Comparison of ENCODE assay signal across 28 cellular contexts in genomic region chr4:52105276-52105675, GRCh38. TPM values are rescaled to one million over a fixed set of nuclear protein-coding genes. Genes with fewer than 3 reads are reported as not detected.
"Had no signal": no experiment of that assay in that cellular context is flagged by ENCODE, and none has a peak within 500 bp of the region (broad histone marks: within the 10 kb centered on the region; RNA-seq: fewer than 3 reads in every experiment).

No MANE protein-coding gene starts in this region.

- H3K27ac Mint-ChIP-seq: memory B cell; naive thymus-derived CD4-positive, alpha-beta T cell; natural killer cell treated with Interleukin-12 subunit alpha and Interleukin-12 subunit beta and Interleukin-15 and Interleukin-18, amount 100 ng/mL, for 72 hours; progenitor cell of endocrine pancreas; stimulated activated naive B cell treated with anti-CD40 and anti-IgM and Interleukin-4, amounts not matched to agents 10 μg/mL and 1 μg/mL and 100 μg/mL, for 72 hours had no signal

- H3K27me3 Mint-ChIP-seq: natural killer cell treated with Interleukin-12 subunit alpha and Interleukin-12 subunit beta and Interleukin-15 and Interleukin-18, amount 100 ng/mL, for 72 hours; progenitor cell of endocrine pancreas; stimulated activated naive B cell treated with anti-CD40 and anti-IgM and Interleukin-4, amounts not matched to agents 10 μg/mL and 1 μg/mL and 100 μg/mL, for 72 hours had no signal

- H3K4me1 Mint-ChIP-seq: memory B cell; naive thymus-derived CD4-positive, alpha-beta T cell; stimulated activated naive B cell treated with anti-CD40 and anti-IgM and Interleukin-4, amounts not matched to agents 10 μg/mL and 1 μg/mL and 100 μg/mL, for 72 hours had no signal

- H3K36me3 Mint-ChIP-seq: memory B cell; naive thymus-derived CD4-positive, alpha-beta T cell; stimulated activated naive B cell treated with anti-CD40 and anti-IgM and Interleukin-4, amounts not matched to agents 10 μg/mL and 1 μg/mL and 100 μg/mL, for 72 hours had no signal

- DNase-seq: heart right ventricle; islet precursor cell; kidney glomerular epithelial cell; left colon; left ventricle myocardium inferior; midbrain; mucosa of descending colon; naive thymus-derived CD4-positive, alpha-beta T cell; ovary; retina; right cardiac atrium; stimulated activated CD4-positive, alpha-beta T cell treated with anti-CD3 and anti-CD28 coated beads, Interleukin-12 subunit alpha, Interleukin-12 subunit beta, amount 100 ng/mL, for 4 hours; stimulated activated CD4-positive, alpha-beta T cell treated with anti-CD3 and anti-CD28 coated beads, Interleukin-15, amount 100 ng/mL, for 24 hours; stimulated activated CD4-positive, alpha-beta T cell treated with anti-CD3 and anti-CD28 coated beads, Interleukin-2, amount 100 ng/mL, for 24 hours; stimulated activated CD4-positive, alpha-beta T cell treated with anti-CD3 and anti-CD28 coated beads, Interleukin-4, amount 100 ng/mL, for 1 hour; stimulated activated naive B cell treated with anti-CD40 and anti-IgM and Interleukin-4, amounts not matched to agents 10 μg/mL and 1 μg/mL and 100 μg/mL, for 72 hours; stimulated activated naive CD8-positive, alpha-beta T cell treated with anti-CD3 and anti-CD28 coated beads, Interleukin-15, Interleukin-2, amounts not matched to agents 100 U/mL and 50 U/mL, for 24 hours; stomach; testis; thyroid gland; transverse colon; upper lobe of right lung had no signal

- H3K4me3 ChIP-seq: heart right ventricle, hepatocyte, left ventricle myocardium inferior, mucosa of descending colon, ovary, skin epidermis, stomach, testis, thyroid gland, transverse colon, upper lobe of right lung had no signal

- H3K9me3 Mint-ChIP-seq: memory B cell; stimulated activated naive B cell treated with anti-CD40 and anti-IgM and Interleukin-4, amounts not matched to agents 10 μg/mL and 1 μg/mL and 100 μg/mL, for 72 hours had no signal

- H3K4me3 Mint-ChIP-seq: memory B cell; naive thymus-derived CD4-positive, alpha-beta T cell; natural killer cell treated with Interleukin-12 subunit alpha and Interleukin-12 subunit beta and Interleukin-15 and Interleukin-18, amount 100 ng/mL, for 72 hours; stimulated activated naive B cell treated with anti-CD40 and anti-IgM and Interleukin-4, amounts not matched to agents 10 μg/mL and 1 μg/mL and 100 μg/mL, for 72 hours had no signal

RNA-seq across cellular contexts. Expression of gene SPATA18, which starts 54.2 kb away (rescaled TPM):
- total RNA-seq: myocyte; natural killer cell treated with Interleukin-12 subunit alpha and Interleukin-12 subunit beta and Interleukin-15 and Interleukin-18, amount 100 ng/mL, for 72 hours had no signal
- polyA plus RNA-seq: naive thymus-derived CD4-positive, alpha-beta T cell had no signal
